ENCODE assay signal across 21 cellular contexts in genomic region chr9:137214620-137215019, GRCh38. TPM values are rescaled to one million over a fixed set of nuclear protein-coding genes. Genes with fewer than 3 reads are reported as not detected.
DNase-seq lines count a peak whose midpoint lies in the region; ATAC-seq, FAIRE-seq and TF ChIP-seq lines count a peak whose summit lies in the region.
"Had no signal": no experiment of that assay in that cellular context is flagged by ENCODE, and none has a peak within 500 bp of the region (broad histone marks: within the 10 kb centered on the region; RNA-seq: fewer than 3 reads in every experiment).

No MANE protein-coding gene starts in this region.

- H2BK15ac ChIP-seq in neuronal stem cell (ENCODE audit: low read length) = no peak overlapping the region

- peaks cover 28% of the 10 kb centered on the region for H3K4me1 ChIP-seq in HepG2 (ENCODE audit: insufficient read depth, low read length)
- no peaks in the 10 kb centered on the region for H3K4me1 ChIP-seq in right lobe of liver
- peaks cover 2 to 8% of the 10 kb centered on the region in 2 donors for H3K4me1 ChIP-seq in neuronal stem cell (ENCODE audit: control insufficient read depth in 2 of 2, insufficient read depth in 1 of 2, low read depth in 1 of 2, low read length in 2 of 2)
- peaks cover 24% of the 10 kb centered on the region for H3K4me1 ChIP-seq in PC-3 (ENCODE audit: insufficient read depth, low read length)
- H3K4me1 ChIP-seq: HAP-1 had no signal

- H3K14ac ChIP-seq in neuronal stem cell (ENCODE audit: low read length) = no peak overlapping the region

- H3K9ac ChIP-seq in HepG2 (ENCODE audit: insufficient read depth, low read depth, low read length) = no peak overlapping the region
- H3K9ac ChIP-seq in neuronal stem cell (ENCODE audit: low read depth, low read length, poor library complexity) = no peak overlapping the region
- H3K9ac ChIP-seq in PC-3 (ENCODE audit: low read length) = no peak overlapping the region

- no peak overlapping the region for H3K18ac ChIP-seq in neuronal stem cell (ENCODE audit: low read length)

- no peak overlapping the region for H3K4me3 ChIP-seq in HepG2 (replicated peaks in 1 of 3; ENCODE audit: insufficient read depth in 1 of 3, low read depth in 2 of 3, low read length in 3 of 3)
- no peak overlapping the region for H3K4me3 ChIP-seq in right lobe of liver
- no peak overlapping the region for H3K4me3 ChIP-seq in neuronal stem cell (ENCODE audit: low read length in 2 of 2)
- H3K4me3 ChIP-seq in PC-3 (ENCODE audit: low read length) = no peak overlapping the region
- H3K4me3 ChIP-seq: A549, HAP-1 had no signal

- no peaks in the 10 kb centered on the region for H3K27me3 ChIP-seq in HepG2 (ENCODE audit: control insufficient read depth in 1 of 2, insufficient read depth in 2 of 2, low read length in 2 of 2)
- no peaks in the 10 kb centered on the region for H3K27me3 ChIP-seq in right lobe of liver
- H3K27me3 ChIP-seq in neuronal stem cell (ENCODE audit: control insufficient read depth in 3 of 3, insufficient read depth in 3 of 3, low read depth in 1 of 3, low read length in 3 of 3) = no peaks in the 10 kb centered on the region
- H3K27me3 ChIP-seq in PC-3 (ENCODE audit: low read length) = no peaks in the 10 kb centered on the region

- FAIRE-seq in HepG2 (lab: Jason Lieb, UNC) = no peak
- FAIRE-seq: A549, D721Med, G401.6, GM12891, GM19239 had no signal

- H2BK5ac ChIP-seq in neuronal stem cell (ENCODE audit: low read length) = peak overlapping the region; percentile 53

- no peak overlapping the region for H3K4ac ChIP-seq in neuronal stem cell (ENCODE audit: low read length)

- TF ChIP-seq CTCF in HepG2 (CRISPR knock-in tag; IDR thresholded peaks at IDR 0.05) = no peak
- no peak for TF ChIP-seq CTCF in right lobe of liver (IDR thresholded peaks at IDR 0.05)
- TF ChIP-seq CTCF in PC-3 (conservative IDR thresholded peaks at IDR 0.05; ENCODE audit: low read depth, low read length) = no peak

- H4K91ac ChIP-seq in neuronal stem cell (ENCODE audit: low read depth, low read length, poor library complexity) = no peak overlapping the region

- TF ChIP-seq EP300 in HepG2 (IDR thresholded peaks at IDR 0.05; ENCODE audit: low read depth in 2 of 2, low read length in 2 of 2) = no peak
- TF ChIP-seq EP300 in HepG2 (CRISPR knock-in tag; IDR thresholded peaks at IDR 0.05; ENCODE audit: borderline replicate concordance) = no peak

- BruUV-seq in HepG2 (replicated peaks; lab: Mats Ljungman, UMichigan) (no TSS peak), PC-3 (replicated peaks; lab: Mats Ljungman, UMichigan) (no TSS peak)

- TF ChIP-seq POLR2A in HepG2 (IDR thresholded peaks at IDR 0.05; ENCODE audit: insufficient read depth in 1 of 2, low read depth in 2 of 2, low read length in 2 of 2) = no peak
- no peak for TF ChIP-seq POLR2A in right lobe of liver (IDR thresholded peaks at IDR 0.05)

- peak overlapping the region; percentile 22 for H2BK12ac ChIP-seq in neuronal stem cell (ENCODE audit: low read length)

- CTCF ChIA-PET in HepG2 (lab: Yijun Ruan, JAX; ENCODE audit: low intra/inter-chr PET ratio, low total read pairs) (no interaction called here), PC-3 (lab: Charles Lee) (no interaction called here)

- H2BK120ac ChIP-seq in neuronal stem cell (ENCODE audit: low read depth, low read length) = no peak overlapping the region

- no peak overlapping the region for H3K23ac ChIP-seq in neuronal stem cell (ENCODE audit: low read depth, low read length, poor library complexity)

- H3K4me2 ChIP-seq in HepG2 (ENCODE audit: low read depth, low read length) (no peak overlapping the region), neuronal stem cell (ENCODE audit: insufficient read depth, low read length, poor library complexity, severe bottlenecking) (no peak overlapping the region), PC-3 (ENCODE audit: low read length) (no peak overlapping the region)
- H3K4me2 ChIP-seq: A549 had no signal

- H2AK5ac ChIP-seq in neuronal stem cell (ENCODE audit: low read depth, low read length) = no peak overlapping the region

- peaks cover 4% of the 10 kb centered on the region; the same call in 1 of the 2 replicates for H4K20me1 ChIP-seq in HepG2 (ENCODE audit: insufficient read depth, low read length)
- H4K20me1 ChIP-seq in PC-3 (ENCODE audit: low read length) = no peaks in the 10 kb centered on the region

- peaks cover 11% of the 10 kb centered on the region for H3K79me1 ChIP-seq in neuronal stem cell (ENCODE audit: low read depth, low read length)

- no peak for ATAC-seq in HepG2
- ATAC-seq in right lobe of liver = no peak
- ATAC-seq in PC-3 = no peak
- ATAC-seq: A549 had no signal

- TF ChIP-seq RAD21 in HepG2 (CRISPR knock-in tag; IDR thresholded peaks at IDR 0.05) = no peak

- H3K36me3 ChIP-seq in HepG2 (replicated peaks in 1 of 2; ENCODE audit: control insufficient read depth in 1 of 2, insufficient read depth in 2 of 2, low read length in 2 of 2) (no peaks in the 10 kb centered on the region; a peak in 1 of 5 replicates), right lobe of liver (no peaks in the 10 kb centered on the region), neuronal stem cell (replicated peaks in 1 of 2; ENCODE audit: control insufficient read depth in 2 of 2, insufficient read depth in 2 of 2, low read length in 2 of 2) (peaks cover 17 to 54% of the 10 kb centered on the region in 2 donors), PC-3 (ENCODE audit: low read depth, low read length) (no peaks in the 10 kb centered on the region)

- DNase-seq in HepG2 (ENCODE audit: low spot score) (no peak), right lobe of liver (no peak), neuronal stem cell (ENCODE audit: low spot score) (no peak), PC-3 (no peak)
- DNase-seq: AML-193; Caco-2; CD4-positive, alpha-beta T cell; HFFc6; IMR-90 had no signal

- peaks cover 3% of the 10 kb centered on the region for H3K79me2 ChIP-seq in HepG2 (ENCODE audit: insufficient read depth, low read length)
- no peaks in the 10 kb centered on the region for H3K79me2 ChIP-seq in PC-3 (ENCODE audit: low read length)

- intact Hi-C loops in HepG2 (cut with micrococcal nuclease; ENCODE audit: unreplicated experiment) (no loop called here), right lobe of liver (cut with DNase I) (no loop called here), PC-3 (cut with micrococcal nuclease) (no loop called here)

- 96% methylated on average over 14 of the region's 19 CpGs for WGBS in HepG2 (ENCODE audit: low lambda C conversion rate)
- WGBS in right lobe of liver (ENCODE audit: insufficient coverage, low coverage, low lambda C conversion rate, missing lambda C conversion rate) = 80% methylated on average over 1 of the region's 19 CpGs
- whole genome bisulfite sequencing in neuronal stem cell (ENCODE audit: extremely low coverage in 2 of 2, insufficient read length in 2 of 2, insufficient replicate concordance in 1 of 2), 2 donors = no CpG with 5 or more reads among the region's 19 CpGs

- POLR2A ChIA-PET in HepG2 (lab: Yijun Ruan, JAX) = interaction anchor here (1.3 kb wide), 1 partner anchor 15 kb away, joined by 3 read pairs; no protein-coding TSS in a partner anchor
- POLR2A ChIA-PET in PC-3 (lab: Charles Lee; ENCODE audit: unreplicated experiment) = no interaction called here

- in situ Hi-C loops in HepG2 (cut with HindIII; ENCODE audit: extremely low pct_ligation_motif_present, low pct_unique_long_range_greater_than_20kb) = no loop called here

- H3K9me2 ChIP-seq in PC-3 (replicated peaks; ENCODE audit: low read length) = no peaks in the 10 kb centered on the region

- no peak overlapping the region for H4K8ac ChIP-seq in neuronal stem cell (ENCODE audit: low read depth, low read length)

- H3K27ac ChIP-seq in HepG2 (ENCODE audit: extremely low read length, insufficient read depth, low read length) = no peak overlapping the region
- no peak overlapping the region for H3K27ac ChIP-seq in right lobe of liver
- no peak overlapping the region for H3K27ac ChIP-seq in neuronal stem cell (replicated peaks; ENCODE audit: low read length)
- no peak overlapping the region for H3K27ac ChIP-seq in PC-3 (ENCODE audit: low read length)
- H3K27ac ChIP-seq: 22Rv1, A549, C4-2B, HL-60 had no signal

- no peaks in the 10 kb centered on the region for H3F3A ChIP-seq in PC-3 (ENCODE audit: low read length, unreplicated experiment)

- H3K9me3 ChIP-seq in HepG2 (ENCODE audit: low read length) = no peaks in the 10 kb centered on the region
- H3K9me3 ChIP-seq in right lobe of liver = no peaks in the 10 kb centered on the region
- no peaks in the 10 kb centered on the region for H3K9me3 ChIP-seq in neuronal stem cell (replicated peaks in 1 of 2; ENCODE audit: control insufficient read depth in 2 of 2, insufficient read depth in 1 of 2, low read depth in 1 of 2, low read length in 2 of 2)
- no peaks in the 10 kb centered on the region for H3K9me3 ChIP-seq in PC-3 (ENCODE audit: low read length)
- H3K9me3 ChIP-seq: A549, Caco-2, HAP-1 had no signal

- no peak overlapping the region for H2AFZ ChIP-seq in HepG2 (ENCODE audit: low read length)
- H2AFZ ChIP-seq in neuronal stem cell (ENCODE audit: low read length) = no peak overlapping the region
- no peak overlapping the region for H2AFZ ChIP-seq in PC-3 (ENCODE audit: low read length)

RNA-seq across cellular contexts. Expression of gene RNF208, which starts 7.4 kb away (rescaled TPM):
- 1.8 and 2.1 TPM in 2 replicates for total RNA-seq in HepG2 (2016; rRNA removed; fragmentation: Illumina TruSeq; extraction: Trizol)
- total RNA-seq in HepG2 (2016; cell fraction: cytosol; rRNA removed; fragmentation: Illumina TruSeq; extraction: Trizol; ENCODE audit: low read depth) = 1.2 and 1.4 TPM in 2 replicates
- 1.2 and 2.1 TPM in 2 replicates for total RNA-seq in HepG2 (2016; cell fraction: insoluble cytoplasmic fraction; rRNA removed; fragmentation: Illumina TruSeq; extraction: Trizol)
- 3.7 and 4.2 TPM in 2 replicates for total RNA-seq in HepG2 (2016; cell fraction: membrane; rRNA removed; fragmentation: Illumina TruSeq; extraction: Trizol)
- total RNA-seq in HepG2 (2016; cell fraction: nucleus; rRNA removed; fragmentation: Illumina TruSeq; extraction: Trizol) = 0.99 and 1.3 TPM in 2 replicates
- polyA plus RNA-seq in HepG2 (2011; rRNA removed) = 1.6 and 2.0 TPM in 2 replicates
- 0.99 and 1.4 TPM in 2 replicates for polyA plus RNA-seq in HepG2 (2011; cell fraction: cytosol; rRNA removed)
- polyA plus RNA-seq in HepG2 (2011; cell fraction: nucleus; rRNA removed) = 14.1 and 17.8 TPM in 2 replicates
- polyA plus RNA-seq in HepG2 (2012) = 9.0 and 16.1 TPM in 2 replicates
- polyA plus RNA-seq in HepG2 (2016; cell fraction: cytosol; fragmentation: Illumina TruSeq; extraction: Trizol; ENCODE audit: low read depth) = 28.1 and 30.5 TPM in 2 replicates
- polyA plus RNA-seq in HepG2 (2016; cell fraction: insoluble cytoplasmic fraction; fragmentation: Illumina TruSeq; extraction: Trizol; ENCODE audit: low read depth) = 15.2 and 22.0 TPM in 2 replicates
- 36.0 and 38.6 TPM in 2 replicates for polyA plus RNA-seq in HepG2 (2016; cell fraction: membrane; fragmentation: Illumina TruSeq; extraction: Trizol; ENCODE audit: low read depth)
- polyA plus RNA-seq in HepG2 (2016; cell fraction: nucleus; fragmentation: Illumina TruSeq; extraction: Trizol; ENCODE audit: insufficient read depth, low read depth) = 23.4 and 23.9 TPM in 2 replicates
- polyA minus RNA-seq in HepG2 (2011; rRNA and poly(A)+ RNA removed; ENCODE audit: low replicate concordance) = 4.1 TPM in 1 of 2 replicates, not detected in the other
- polyA minus RNA-seq in HepG2 (2011; cell fraction: cytosol; rRNA and poly(A)+ RNA removed) = 3.5 and 4.5 TPM in 2 replicates
- 0.62 and 0.77 TPM in 2 replicates for polyA minus RNA-seq in HepG2 (2011; cell fraction: nucleus; rRNA and poly(A)+ RNA removed)
- 10 to 100 TPM in 1 of 6 experiments, 1 to 10 TPM in 5; 3.5 to 12.2 (median 4.5) TPM for total RNA-seq in right lobe of liver
- 6.4 TPM for polyA plus RNA-seq in neuronal stem cell (2013, experiment 1 of 2)
- 6.5 TPM for polyA plus RNA-seq in neuronal stem cell (2013, experiment 2 of 2)
- 1.7 and 2.8 TPM in 2 replicates for total RNA-seq in PC-3 (2014; rRNA removed)
- total RNA-seq: H4, IMR-90 had no signal

RNA-seq across cellular contexts. Expression of gene NDOR1, which starts 9.1 kb away (rescaled TPM):
- total RNA-seq in HepG2 (2016; rRNA removed; fragmentation: Illumina TruSeq; extraction: Trizol) = 4.9 and 8.7 TPM in 2 replicates
- total RNA-seq in HepG2 (2016; cell fraction: cytosol; rRNA removed; fragmentation: Illumina TruSeq; extraction: Trizol; ENCODE audit: low read depth) = 2.1 and 2.9 TPM in 2 replicates
- total RNA-seq in HepG2 (2016; cell fraction: insoluble cytoplasmic fraction; rRNA removed; fragmentation: Illumina TruSeq; extraction: Trizol) = 4.4 and 9.2 TPM in 2 replicates
- total RNA-seq in HepG2 (2016; cell fraction: membrane; rRNA removed; fragmentation: Illumina TruSeq; extraction: Trizol) = 2.6 and 3.0 TPM in 2 replicates
- total RNA-seq in HepG2 (2016; cell fraction: nucleus; rRNA removed; fragmentation: Illumina TruSeq; extraction: Trizol) = 7.6 and 9.3 TPM in 2 replicates
- 3.6 and 4.2 TPM in 2 replicates for polyA plus RNA-seq in HepG2 (2011; rRNA removed)
- 1.4 and 2.3 TPM in 2 replicates for polyA plus RNA-seq in HepG2 (2011; cell fraction: cytosol; rRNA removed)
- polyA plus RNA-seq in HepG2 (2011; cell fraction: nucleus; rRNA removed) = 31.8 and 46.8 TPM in 2 replicates
- polyA plus RNA-seq in HepG2 (2012) = 4.0 and 5.5 TPM in 2 replicates
- polyA plus RNA-seq in HepG2 (2016; cell fraction: cytosol; fragmentation: Illumina TruSeq; extraction: Trizol; ENCODE audit: low read depth) = 0.87 and 1.3 TPM in 2 replicates
- polyA plus RNA-seq in HepG2 (2016; cell fraction: insoluble cytoplasmic fraction; fragmentation: Illumina TruSeq; extraction: Trizol; ENCODE audit: low read depth) = 4.5 and 6.6 TPM in 2 replicates
- 1.6 and 1.8 TPM in 2 replicates for polyA plus RNA-seq in HepG2 (2016; cell fraction: membrane; fragmentation: Illumina TruSeq; extraction: Trizol; ENCODE audit: low read depth)
- polyA plus RNA-seq in HepG2 (2016; cell fraction: nucleus; fragmentation: Illumina TruSeq; extraction: Trizol; ENCODE audit: insufficient read depth, low read depth) = 29.3 and 34.2 TPM in 2 replicates
- 5.2 and 15.0 TPM in 2 replicates for polyA minus RNA-seq in HepG2 (2011; rRNA and poly(A)+ RNA removed; ENCODE audit: low replicate concordance)
- 2.1 and 2.4 TPM in 2 replicates for polyA minus RNA-seq in HepG2 (2011; cell fraction: cytosol; rRNA and poly(A)+ RNA removed)
- polyA minus RNA-seq in HepG2 (2011; cell fraction: nucleus; rRNA and poly(A)+ RNA removed) = 3.4 and 4.5 TPM in 2 replicates
- 1 to 10 TPM; 4.7 to 9.6 (median 7.4) TPM for total RNA-seq in right lobe of liver
- 16.1 TPM for polyA plus RNA-seq in neuronal stem cell (2013, experiment 1 of 2)
- 15.4 TPM for polyA plus RNA-seq in neuronal stem cell (2013, experiment 2 of 2)
- total RNA-seq in PC-3 (2014; rRNA removed) = 21.5 and 25.7 TPM in 2 replicates

RNA-seq across cellular contexts. Expression of gene TMEM203, which starts 9.2 kb away (rescaled TPM):
- total RNA-seq in HepG2 (2016; rRNA removed; fragmentation: Illumina TruSeq; extraction: Trizol) (36.7 and 36.9 TPM in 2 replicates), right lobe of liver (10 to 100 TPM; 17.7 to 28.0 (median 23.9) TPM), PC-3 (2014; rRNA removed) (31.3 and 36.4 TPM in 2 replicates)
- 13.2 and 14.3 TPM in 2 replicates for total RNA-seq in HepG2 (2016; cell fraction: cytosol; rRNA removed; fragmentation: Illumina TruSeq; extraction: Trizol; ENCODE audit: low read depth)
- 37.8 TPM in 2 replicates for total RNA-seq in HepG2 (2016; cell fraction: insoluble cytoplasmic fraction; rRNA removed; fragmentation: Illumina TruSeq; extraction: Trizol)
- 34.6 and 37.7 TPM in 2 replicates for total RNA-seq in HepG2 (2016; cell fraction: membrane; rRNA removed; fragmentation: Illumina TruSeq; extraction: Trizol)
- 15.2 and 16.6 TPM in 2 replicates for total RNA-seq in HepG2 (2016; cell fraction: nucleus; rRNA removed; fragmentation: Illumina TruSeq; extraction: Trizol)
- 23.0 and 23.4 TPM in 2 replicates for polyA plus RNA-seq in HepG2 (2011; rRNA removed)
- 27.7 and 31.7 TPM in 2 replicates for polyA plus RNA-seq in HepG2 (2011; cell fraction: cytosol; rRNA removed)
- polyA plus RNA-seq in HepG2 (2011; cell fraction: nucleus; rRNA removed) = 12.2 and 13.2 TPM in 2 replicates
- polyA plus RNA-seq in HepG2 (2012) = 22.5 and 22.9 TPM in 2 replicates
- 12.4 and 14.0 TPM in 2 replicates for polyA plus RNA-seq in HepG2 (2016; cell fraction: cytosol; fragmentation: Illumina TruSeq; extraction: Trizol; ENCODE audit: low read depth)
- polyA plus RNA-seq in HepG2 (2016; cell fraction: insoluble cytoplasmic fraction; fragmentation: Illumina TruSeq; extraction: Trizol; ENCODE audit: low read depth) = 38.8 and 39.8 TPM in 2 replicates
- polyA plus RNA-seq in HepG2 (2016; cell fraction: membrane; fragmentation: Illumina TruSeq; extraction: Trizol; ENCODE audit: low read depth) = 29.6 and 33.1 TPM in 2 replicates
- 29.1 and 31.2 TPM in 2 replicates for polyA plus RNA-seq in HepG2 (2016; cell fraction: nucleus; fragmentation: Illumina TruSeq; extraction: Trizol; ENCODE audit: insufficient read depth, low read depth)
- 21.9 and 33.0 TPM in 2 replicates for polyA minus RNA-seq in HepG2 (2011; rRNA and poly(A)+ RNA removed; ENCODE audit: low replicate concordance)
- polyA minus RNA-seq in HepG2 (2011; cell fraction: cytosol; rRNA and poly(A)+ RNA removed) = 12.0 and 13.6 TPM in 2 replicates
- 7.6 TPM in 2 replicates for polyA minus RNA-seq in HepG2 (2011; cell fraction: nucleus; rRNA and poly(A)+ RNA removed)
- 27.8 TPM for polyA plus RNA-seq in neuronal stem cell (2013, experiment 1 of 2)
- 27.6 TPM for polyA plus RNA-seq in neuronal stem cell (2013, experiment 2 of 2)

RNA-seq across cellular contexts. Expression of gene CYSRT1, which starts 10.4 kb away (rescaled TPM):
- total RNA-seq in HepG2 (2016; rRNA removed; fragmentation: Illumina TruSeq; extraction: Trizol) = 2.1 and 3.4 TPM in 2 replicates
- total RNA-seq in HepG2 (2016; cell fraction: cytosol; rRNA removed; fragmentation: Illumina TruSeq; extraction: Trizol; ENCODE audit: low read depth) = 1.8 and 1.9 TPM in 2 replicates
- total RNA-seq in HepG2 (2016; cell fraction: insoluble cytoplasmic fraction; rRNA removed; fragmentation: Illumina TruSeq; extraction: Trizol) = 2.7 and 3.3 TPM in 2 replicates
- total RNA-seq in HepG2 (2016; cell fraction: membrane; rRNA removed; fragmentation: Illumina TruSeq; extraction: Trizol) = 1.3 and 1.4 TPM in 2 replicates
- total RNA-seq in HepG2 (2016; cell fraction: nucleus; rRNA removed; fragmentation: Illumina TruSeq; extraction: Trizol) = 1.1 and 1.2 TPM in 2 replicates
- 1.5 and 1.7 TPM in 2 replicates for polyA plus RNA-seq in HepG2 (2011; rRNA removed)
- 0.82 and 1.8 TPM in 2 replicates for polyA plus RNA-seq in HepG2 (2011; cell fraction: cytosol; rRNA removed)
- polyA plus RNA-seq in HepG2 (2011; cell fraction: nucleus; rRNA removed) = 0.95 and 1.2 TPM in 2 replicates
- 0.80 and 1.1 TPM in 2 replicates for polyA plus RNA-seq in HepG2 (2012)
- polyA plus RNA-seq in HepG2 (2016; cell fraction: cytosol; fragmentation: Illumina TruSeq; extraction: Trizol; ENCODE audit: low read depth) = 1.2 and 1.3 TPM in 2 replicates
- 3.0 and 3.6 TPM in 2 replicates for polyA plus RNA-seq in HepG2 (2016; cell fraction: insoluble cytoplasmic fraction; fragmentation: Illumina TruSeq; extraction: Trizol; ENCODE audit: low read depth)
- 1.1 and 1.3 TPM in 2 replicates for polyA plus RNA-seq in HepG2 (2016; cell fraction: membrane; fragmentation: Illumina TruSeq; extraction: Trizol; ENCODE audit: low read depth)
- 1.2 and 2.1 TPM in 2 replicates for polyA plus RNA-seq in HepG2 (2016; cell fraction: nucleus; fragmentation: Illumina TruSeq; extraction: Trizol; ENCODE audit: insufficient read depth, low read depth)
- 2.1 and 2.5 TPM in 2 replicates for polyA minus RNA-seq in HepG2 (2011; rRNA and poly(A)+ RNA removed; ENCODE audit: low replicate concordance)
- polyA minus RNA-seq in HepG2 (2011; cell fraction: cytosol; rRNA and poly(A)+ RNA removed) = 0.49 and 0.97 TPM in 2 replicates
- 0.52 and 0.87 TPM in 2 replicates for polyA minus RNA-seq in HepG2 (2011; cell fraction: nucleus; rRNA and poly(A)+ RNA removed)
- 1 to 10 TPM in 1 of 6 experiments, under 1 TPM in 4, not detected in 1; 0.20 to 1.2 (median 0.31) TPM for total RNA-seq in right lobe of liver
- 0.66 TPM for polyA plus RNA-seq in neuronal stem cell (2013, experiment 1 of 2)
- 0.61 TPM for polyA plus RNA-seq in neuronal stem cell (2013, experiment 2 of 2)
- total RNA-seq in PC-3 (2014; rRNA removed) = 0.29 and 1.3 TPM in 2 replicates

RNA-seq across cellular contexts. Expression of gene RNF224, which starts 12.7 kb away (rescaled TPM):
- total RNA-seq in HepG2 (2016; rRNA removed; fragmentation: Illumina TruSeq; extraction: Trizol) (0.09 and 0.10 TPM in 2 replicates), right lobe of liver (not detected), PC-3 (2014; rRNA removed) (1.2 and 1.7 TPM in 2 replicates)
- not detected in 2 replicates for total RNA-seq in HepG2 (2016; cell fraction: cytosol; rRNA removed; fragmentation: Illumina TruSeq; extraction: Trizol; ENCODE audit: low read depth)
- total RNA-seq in HepG2 (2016; cell fraction: insoluble cytoplasmic fraction; rRNA removed; fragmentation: Illumina TruSeq; extraction: Trizol) = not detected in 2 replicates
- 0.12 TPM in 1 of 2 replicates, not detected in the other for total RNA-seq in HepG2 (2016; cell fraction: membrane; rRNA removed; fragmentation: Illumina TruSeq; extraction: Trizol)
- total RNA-seq in HepG2 (2016; cell fraction: nucleus; rRNA removed; fragmentation: Illumina TruSeq; extraction: Trizol) = not detected in 2 replicates
- polyA plus RNA-seq in HepG2 (2011; rRNA removed) = not detected in 2 replicates
- polyA plus RNA-seq in HepG2 (2011; cell fraction: cytosol; rRNA removed) = 0.03 and 0.04 TPM in 2 replicates
- 0.07 and 0.11 TPM in 2 replicates for polyA plus RNA-seq in HepG2 (2011; cell fraction: nucleus; rRNA removed)
- polyA plus RNA-seq in HepG2 (2012) = 0.33 and 0.51 TPM in 2 replicates
- not detected in 2 replicates for polyA plus RNA-seq in HepG2 (2016; cell fraction: cytosol; fragmentation: Illumina TruSeq; extraction: Trizol; ENCODE audit: low read depth)
- polyA plus RNA-seq in HepG2 (2016; cell fraction: insoluble cytoplasmic fraction; fragmentation: Illumina TruSeq; extraction: Trizol; ENCODE audit: low read depth) = 0.25 TPM in 1 of 2 replicates, not detected in the other
- not detected in 2 replicates for polyA plus RNA-seq in HepG2 (2016; cell fraction: membrane; fragmentation: Illumina TruSeq; extraction: Trizol; ENCODE audit: low read depth)
- 0.25 TPM in 1 of 2 replicates, not detected in the other for polyA plus RNA-seq in HepG2 (2016; cell fraction: nucleus; fragmentation: Illumina TruSeq; extraction: Trizol; ENCODE audit: insufficient read depth, low read depth)
- 0.10 and 0.44 TPM in 2 replicates for polyA minus RNA-seq in HepG2 (2011; rRNA and poly(A)+ RNA removed; ENCODE audit: low replicate concordance)
- not detected in 2 replicates for polyA minus RNA-seq in HepG2 (2011; cell fraction: cytosol; rRNA and poly(A)+ RNA removed)
- 0.26 TPM in 1 of 2 replicates, not detected in the other for polyA minus RNA-seq in HepG2 (2011; cell fraction: nucleus; rRNA and poly(A)+ RNA removed)
- polyA plus RNA-seq in neuronal stem cell (2013, experiment 1 of 2) = not detected
- not detected for polyA plus RNA-seq in neuronal stem cell (2013, experiment 2 of 2)
- total RNA-seq: H4, HFFc6, HT1080, IMR-90 had no signal
- polyA plus RNA-seq: BJ, IMR-90 had no signal
